Comparison of ENCODE assay signal across 1 cellular context in genomic region chr2:218271487-218271797, GRCh38.
TF ChIP-seq lines count a peak whose summit lies in the region.

No MANE protein-coding gene starts in this region.

TF ChIP-seq in H1, 55 proteins besides CTCF, POLR2A, EP300 and RAD21:
- TF ChIP-seq TEAD4 (IDR thresholded peaks at IDR 0.05; ENCODE audit: low read depth, low read length) (no peak), E2F6 (IDR thresholded peaks at IDR 0.05) (no peak), SIX5 (IDR thresholded peaks at IDR 0.05; ENCODE audit: low read depth, low read length) (no peak), HDAC6 (IDR thresholded peaks at IDR 0.05; ENCODE audit: low read depth, low read length) (no peak), SP1 (IDR thresholded peaks at IDR 0.05; ENCODE audit: low read depth, low read length) (no peak), ASH2L (IDR thresholded peaks at IDR 0.05; ENCODE audit: low read length) (no peak), RNF2 (IDR thresholded peaks at IDR 0.05; ENCODE audit: borderline replicate concordance, low read depth, low read length, missing control alignments, poor library complexity, severe bottlenecking) (no peak), TCF12 (IDR thresholded peaks at IDR 0.05; ENCODE audit: low read depth, low read length) (no peak), NRF1 (IDR thresholded peaks at IDR 0.05; ENCODE audit: low read depth, low read length) (no peak), SP4 (IDR thresholded peaks at IDR 0.05; ENCODE audit: low read length) (no peak), USF2 (IDR thresholded peaks at IDR 0.05; ENCODE audit: low read length) (no peak), POU5F1 (IDR thresholded peaks at IDR 0.05; ENCODE audit: low read depth, low read length) (no peak), CBX8 (IDR thresholded peaks at IDR 0.05; ENCODE audit: borderline replicate concordance, low read depth, low read length) (no peak), BCL11A (IDR thresholded peaks at IDR 0.05; ENCODE audit: low read depth in 2 of 2, low read length in 2 of 2) (no peak), SRF (IDR thresholded peaks at IDR 0.05; ENCODE audit: low read depth, low read length) (no peak), PHF8 (conservative IDR thresholded peaks at IDR 0.05; ENCODE audit: low read depth, low read length) (no peak), JUND (IDR thresholded peaks at IDR 0.05; ENCODE audit: low read length) (no peak)
